8 cellular contexts compared by ENCODE assay signal in genomic region chr14:102516531-102517411, GRCh38. TPM values are rescaled to one million over a fixed set of nuclear protein-coding genes. Genes with fewer than 3 reads are reported as not detected.
A peak's percentile ranks its signal among the peaks of the same experiment; 100 is the strongest.
DNase-seq lines count a peak whose midpoint lies in the region; ATAC-seq and TF ChIP-seq lines count a peak whose summit lies in the region.

No MANE protein-coding gene starts in this region.

- in situ Hi-C loops in astrocyte of the spinal cord (cut with HindIII; ENCODE audit: low sequenced_read_pairs): no loop called here

- no peaks in the 10 kb centered on the region for H3K27me3 ChIP-seq in HL-60 (ENCODE audit: insufficient read depth, poor library complexity, severe bottlenecking)
- peaks cover 0 to 8% (median 0%) of the 10 kb centered on the region in 7 donors for H3K27me3 ChIP-seq in spleen (replicated peaks in 1 of 7)

- ATAC-seq in GM18498 (IDR thresholded peaks at IDR 0.05; ENCODE audit: unreplicated experiment): peak; percentile 74
- ATAC-seq in T-helper 17 cell: peak; percentile 89
- ATAC-seq in HG03457 (IDR thresholded peaks at IDR 0.05; ENCODE audit: unreplicated experiment): no peak

- H3K4me3 Mint-ChIP-seq in T-helper 17 cell: peak overlapping the region; percentile 91

- 1 to 4% (median 1%) methylated on average over 22 to 98 of the region's 98 CpGs for WGBS in spleen, 5 donors

- H3K4me1 Mint-ChIP-seq in T-helper 17 cell: peaks cover 6% of the 10 kb centered on the region

- no peaks in the 10 kb centered on the region for H3K36me3 ChIP-seq in spleen

- H3K27ac ChIP-seq in 22Rv1: peak overlapping the region; percentile 47
- peak overlapping the region; percentile 53 for H3K27ac ChIP-seq in HL-60 (replicated peaks)
- peak overlapping the region in 4 of 8 donors; percentile 12 to 75 (median 65) for H3K27ac ChIP-seq in spleen

- H3K4me3 ChIP-seq in HL-60 (replicated peaks; ENCODE audit: insufficient read depth, low read length) (peak overlapping the region; percentile 66), astrocyte of the spinal cord (ENCODE audit: low read depth, low read length) (peak overlapping the region; percentile 48), iPS-18c (ENCODE audit: insufficient read depth, low read depth, low read length) (peak overlapping the region; percentile 68), spleen (peak overlapping the region; percentile 38 to 84 (median 60))

- no peak overlapping the region for H3K27ac Mint-ChIP-seq in T-helper 17 cell

- H3K9me3 ChIP-seq in T-helper 17 cell (ENCODE audit: control insufficient read depth, low read length, poor library complexity, severe bottlenecking) (no peaks in the 10 kb centered on the region), iPS-18c (ENCODE audit: control insufficient read depth, insufficient read depth, low read length) (no peaks in the 10 kb centered on the region), spleen (no peaks in the 10 kb centered on the region)

- TF ChIP-seq POLR2A in spleen (IDR thresholded peaks at IDR 0.05): no peak

- TF ChIP-seq CTCF in 22Rv1 (IDR thresholded peaks at IDR 0.05) (peak; percentile 98), HL-60 (IDR thresholded peaks at IDR 0.05; ENCODE audit: insufficient read depth, low read length) (peak; percentile 47), astrocyte of the spinal cord (IDR thresholded peaks at IDR 0.05; ENCODE audit: low read depth, low read length) (peak; percentile 55), spleen (IDR thresholded peaks at IDR 0.05 in 8 of 11, conservative IDR thresholded peaks at IDR 0.05 in 3 of 11) (peak in 10 of 11 experiments; percentile 29 to 98 (median 88))

- no peaks in the 10 kb centered on the region for H3K36me3 Mint-ChIP-seq in T-helper 17 cell (ENCODE audit: low read depth)

- intact Hi-C loops in spleen (cut with DNase I; ENCODE audit: low total_unique reads): loop anchor here (2.0 kb wide), 1 partner anchor 78 kb away; no protein-coding TSS in a partner anchor

- no peaks in the 10 kb centered on the region for H3K27me3 Mint-ChIP-seq in T-helper 17 cell

- H3K4me1 ChIP-seq in spleen: peaks cover 3 to 18% (median 12%) of the 10 kb centered on the region in 6 donors

- peak in 1 of 2 experiments; percentile 29 for DNase-seq in HL-60 (ENCODE audit: low read depth in 1 of 2, low spot score in 1 of 2)
- DNase-seq in T-helper 17 cell: peak; percentile 54 to 67 (median 67)
- DNase-seq in astrocyte of the spinal cord (ENCODE audit: low read depth, low spot score): peak; percentile 21
- DNase-seq in spleen: peak; percentile 93

RNA-seq across cellular contexts. Expression of gene ANKRD9, which starts 7.2 kb away (rescaled TPM):
- total RNA-seq in T-helper 17 cell (10 to 100 TPM in 1 of 2 donors, 1 to 10 TPM in 1; 3.3 to 17.6 TPM), spleen (10 to 100 TPM in 6 of 7 donors, 1 to 10 TPM in 1; 8.6 to 24.0 (median 15.7) TPM)
- polyA plus RNA-seq in spleen: 1 to 10 TPM; 2.2 to 4.9 (median 2.3) TPM

Comparison
In these comparisons a context has a peak if more than half of its experiments do, and no peak if none do; other contexts are left out.
1. CTCF ChIP-seq: peak in every context shown above with its lines; median percentile 98 in 22Rv1; 88 in spleen; 55 in astrocyte of the spinal cord; 47 in HL-60.